28 cellular contexts compared by ENCODE assay signal in the genomic region with DNA sequence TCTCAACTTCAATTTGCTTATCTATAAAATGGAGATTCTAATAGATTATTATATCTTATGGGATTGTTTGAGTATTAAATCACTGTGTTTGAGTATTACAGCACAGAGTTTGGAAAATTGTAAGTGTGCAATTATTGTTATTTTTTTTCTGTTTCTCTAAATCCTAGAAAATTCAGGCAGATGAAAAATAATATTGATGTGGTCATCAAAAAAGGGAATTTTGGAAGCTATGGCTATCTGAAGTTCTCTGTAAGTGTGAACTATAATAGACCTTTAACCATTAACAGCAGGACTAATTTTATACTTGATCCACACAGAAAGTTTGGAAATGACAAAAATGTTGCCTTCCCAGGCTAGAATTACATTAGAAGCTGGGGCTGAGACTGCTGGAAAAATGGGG.
"Had no signal": no experiment of that assay in that cellular context is flagged by ENCODE, and none has a peak within 500 bp of the region (broad histone marks: within the 10 kb centered on the region; RNA-seq: fewer than 3 reads in every experiment).

No MANE protein-coding gene starts in this region.

- FAIRE-seq: endometrium, endothelial cell of umbilical vein, frontal cortex had no signal

- H3K4me2 ChIP-seq: hepatocyte had no signal

- DNase-seq: colonic mucosa; cortex of kidney; dermis blood vessel endothelial cell; dorsolateral prefrontal cortex; effector CD4-positive, alpha-beta T cell; effector CD8-positive, alpha-beta T cell; effector memory CD4-positive, alpha-beta T cell; effector memory CD8-positive, alpha-beta T cell; endodermal cell; erythroblast; esophagus squamous epithelium; foreskin fibroblast; foreskin keratinocyte; foreskin melanocyte; gastrocnemius medialis; glutamatergic neuron; head of caudate nucleus; heart left ventricle; heart right ventricle had no signal

- H3K36me3 ChIP-seq: colonic mucosa, esophagus muscularis mucosa, esophagus squamous epithelium, gastrocnemius medialis, gastroesophageal sphincter, heart left ventricle, heart right ventricle had no signal

- H3K79me2 ChIP-seq: hepatocyte had no signal

- H3K27me3 ChIP-seq: colonic mucosa, esophagus muscularis mucosa, esophagus squamous epithelium, foreskin keratinocyte, gastrocnemius medialis, gastroesophageal sphincter, heart left ventricle, hepatocyte had no signal

- H3K4me1 ChIP-seq: colonic mucosa, esophagus muscularis mucosa, foreskin keratinocyte, gastrocnemius medialis, gastroesophageal sphincter, heart left ventricle, heart right ventricle had no signal

- H3K9me3 ChIP-seq: colonic mucosa, esophagus muscularis mucosa, esophagus squamous epithelium, gastrocnemius medialis, gastroesophageal sphincter, heart left ventricle, heart right ventricle had no signal

- H3K4me3 ChIP-seq: colonic mucosa, coronary artery, dorsolateral prefrontal cortex, esophagus muscularis mucosa, esophagus squamous epithelium, gastrocnemius medialis, gastroesophageal sphincter, heart left ventricle, heart right ventricle, hepatocyte had no signal

- ATAC-seq: effector memory CD8-positive, alpha-beta T cell; esophagus mucosa; foreskin keratinocyte; gastrocnemius medialis; gastroesophageal sphincter; heart left ventricle; heart right ventricle had no signal

- H2AFZ ChIP-seq: hepatocyte had no signal

- H3K27ac ChIP-seq: colonic mucosa, coronary artery, dorsolateral prefrontal cortex, epithelial cell of prostate, esophagus muscularis mucosa, esophagus squamous epithelium, foreskin keratinocyte, gastrocnemius medialis, gastroesophageal sphincter, heart left ventricle, heart right ventricle, hepatocyte had no signal
